In genomic region chr17:21214777-21215541, GRCh38 we compare ENCODE assay signal across 8 cellular contexts. TPM values are rescaled to one million over a fixed set of nuclear protein-coding genes. Genes with fewer than 3 reads are reported as not detected.
DNase-seq lines count a peak whose midpoint lies in the region; ATAC-seq and TF ChIP-seq lines count a peak whose summit lies in the region.

No MANE protein-coding gene starts in this region.

- H3K9ac ChIP-seq in rectal smooth muscle tissue (ENCODE audit: low read length): peak overlapping the region; percentile 54

- peak overlapping the region; percentile 65 to 100 (median 89) for H3K4me3 ChIP-seq in heart left ventricle
- peak overlapping the region; percentile 79 for H3K4me3 ChIP-seq in rectal smooth muscle tissue (ENCODE audit: low read length)

- peaks cover 81% of the 10 kb centered on the region for H3K36me3 Mint-ChIP-seq in activated T-cell treated with anti-CD3 and anti-CD28 coated beads, Interleukin-2, amount 50 U/mL, for 24 hours (ENCODE audit: low read depth)
- H3K36me3 Mint-ChIP-seq in activated CD8-positive, alpha-beta T cell treated with anti-CD3 and anti-CD28 coated beads for 36 hours (ENCODE audit: low read depth): peaks cover 19% of the 10 kb centered on the region

- H3K4me3 Mint-ChIP-seq in activated T-cell treated with anti-CD3 and anti-CD28 coated beads, Interleukin-2, amount 50 U/mL, for 24 hours: peak overlapping the region; percentile 96
- peak overlapping the region; percentile 95 for H3K4me3 Mint-ChIP-seq in activated CD8-positive, alpha-beta T cell treated with anti-CD3 and anti-CD28 coated beads for 36 hours

- ATAC-seq in HG03097 (IDR thresholded peaks at IDR 0.05; ENCODE audit: low FRiP score, unreplicated experiment): peak; percentile 0
- peak; percentile 0 for ATAC-seq in activated CD8-positive, alpha-beta T cell treated with anti-CD3 and anti-CD28 coated beads for 36 hours
- ATAC-seq in heart left ventricle: peak; percentile 1 to 9 (median 4)
- ATAC-seq in GM18519 (IDR thresholded peaks at IDR 0.05; ENCODE audit: low FRiP score, unreplicated experiment): no peak

- H3K4me1 ChIP-seq in heart left ventricle: peaks cover 6 to 51% (median 41%) of the 10 kb centered on the region in 12 donors
- peaks cover 27% of the 10 kb centered on the region for H3K4me1 ChIP-seq in rectal smooth muscle tissue (ENCODE audit: control insufficient read depth, insufficient read depth, low read length)

- H3K27me3 ChIP-seq in heart left ventricle: no peaks in the 10 kb centered on the region
- H3K27me3 ChIP-seq in rectal smooth muscle tissue (ENCODE audit: control insufficient read depth, insufficient read depth, low read length): no peaks in the 10 kb centered on the region

- H3K27me3 Mint-ChIP-seq in activated T-cell treated with anti-CD3 and anti-CD28 coated beads, Interleukin-2, amount 50 U/mL, for 24 hours: no peaks in the 10 kb centered on the region
- no peaks in the 10 kb centered on the region for H3K27me3 Mint-ChIP-seq in activated CD8-positive, alpha-beta T cell treated with anti-CD3 and anti-CD28 coated beads for 36 hours

- H3K36me3 ChIP-seq in heart left ventricle: peaks cover 0 to 12% (median 10%) of the 10 kb centered on the region in 9 donors
- peaks cover 4% of the 10 kb centered on the region for H3K36me3 ChIP-seq in rectal smooth muscle tissue (ENCODE audit: control insufficient read depth, insufficient read depth, low read length)

- CTCF ChIA-PET in activated CD8-positive, alpha-beta T cell treated with anti-CD3 and anti-CD28 coated beads for 36 hours (lab: Charles Lee): interaction anchor here (1.1 to 5.1 kb wide), 6 partner anchors 21 to 172 kb away, joined by 3 to 25 read pairs (median 4); no protein-coding TSS in a partner anchor

- no peak for TF ChIP-seq POLR2A in heart left ventricle (IDR thresholded peaks at IDR 0.05)

- POLR2A ChIA-PET in activated CD8-positive, alpha-beta T cell treated with anti-CD3 and anti-CD28 coated beads for 36 hours (lab: Charles Lee): interaction anchor here (0.6 to 2.6 kb wide), 6 partner anchors 38 to 89 kb away, joined by 3 to 14 read pairs (median 3); partner anchors contain the start of genes DHRS7B and NATD1

- H3K27ac Mint-ChIP-seq in activated T-cell treated with anti-CD3 and anti-CD28 coated beads, Interleukin-2, amount 50 U/mL, for 24 hours: peak overlapping the region; percentile 92
- H3K27ac Mint-ChIP-seq in activated CD8-positive, alpha-beta T cell treated with anti-CD3 and anti-CD28 coated beads for 36 hours: peak overlapping the region; percentile 82

- peak overlapping the region; percentile 88 to 99 (median 97) for H3K27ac ChIP-seq in heart left ventricle
- H3K27ac ChIP-seq in rectal smooth muscle tissue (ENCODE audit: low read depth, low read length): peak overlapping the region; percentile 96

- H3K4me1 Mint-ChIP-seq in activated T-cell treated with anti-CD3 and anti-CD28 coated beads, Interleukin-2, amount 50 U/mL, for 24 hours (ENCODE audit: low read depth): peaks cover 71% of the 10 kb centered on the region
- H3K4me1 Mint-ChIP-seq in activated CD8-positive, alpha-beta T cell treated with anti-CD3 and anti-CD28 coated beads for 36 hours (ENCODE audit: low read depth): peaks cover 68% of the 10 kb centered on the region

- no peaks in the 10 kb centered on the region for H3K9me3 ChIP-seq in heart left ventricle

- H3K9me3 Mint-ChIP-seq in activated T-cell treated with anti-CD3 and anti-CD28 coated beads, Interleukin-2, amount 50 U/mL, for 24 hours: no peaks in the 10 kb centered on the region
- no peaks in the 10 kb centered on the region for H3K9me3 Mint-ChIP-seq in activated CD8-positive, alpha-beta T cell treated with anti-CD3 and anti-CD28 coated beads for 36 hours

- intact Hi-C loops in activated CD8-positive, alpha-beta T cell treated with anti-CD3 and anti-CD28 coated beads for 36 hours (cut with micrococcal nuclease): loop anchor here (1.0 kb wide), 1 partner anchor 70 kb away; no protein-coding TSS in a partner anchor
- intact Hi-C loops in heart left ventricle (cut with DNase I): loop anchor here in 8 of 10 donors (2.0 to 10.0 kb wide), 12 partner anchors 37 to 173 kb away; partner anchors contain the start of genes DHRS7B (in 8 of the 8), NATD1 (in 4 of the 8), USP22 (in 2 of the 8) and MAP2K3 (in 1 of the 8)

- WGBS in heart left ventricle, 4 donors: 13 to 25% (median 15%) methylated on average over 18 to 23 of the region's 23 CpGs

- TF ChIP-seq CTCF in activated CD8-positive, alpha-beta T cell treated with anti-CD3 and anti-CD28 coated beads for 36 hours (IDR thresholded peaks at IDR 0.05): no peak
- no peak for TF ChIP-seq CTCF in heart left ventricle (IDR thresholded peaks at IDR 0.05)

- DNase-seq in activated T-cell treated with anti-CD3 and anti-CD28 coated beads, Interleukin-2, amount 50 U/mL, for 24 hours: no peak
- no peak for DNase-seq in activated T-cell treated with anti-CD3 and anti-CD28 coated beads for 4 hours
- peak; percentile 25 for DNase-seq in activated CD8-positive, alpha-beta T cell treated with anti-CD3 and anti-CD28 coated beads for 36 hours
- DNase-seq in heart left ventricle: no peak
- no peak for DNase-seq in NCI-H1048 (lab: John Stamatoyannopoulos, UW)

RNA-seq across cellular contexts. Expression of gene TMEM11, which starts 1.0 kb away (rescaled TPM):
- 10 to 100 TPM; 26.2 to 28.9 TPM for total RNA-seq in activated CD8-positive, alpha-beta T cell treated with anti-CD3 and anti-CD28 coated beads for 36 hours
- 10 to 100 TPM; 23.2 to 46.6 (median 32.0) TPM for total RNA-seq in heart left ventricle
- 10 to 100 TPM; 59.2 to 59.7 TPM for polyA plus RNA-seq in heart left ventricle

RNA-seq across cellular contexts. Expression of gene NATD1, which starts 38.3 kb away (rescaled TPM):
- total RNA-seq in activated CD8-positive, alpha-beta T cell treated with anti-CD3 and anti-CD28 coated beads for 36 hours: 1 to 10 TPM; 1.1 to 1.3 TPM
- 10 to 100 TPM; 12.8 to 38.4 (median 19.8) TPM for total RNA-seq in heart left ventricle
- 1 to 10 TPM; 8.0 to 8.4 TPM for polyA plus RNA-seq in heart left ventricle

Comparison
In these comparisons a context has a peak if more than half of its experiments do, and no peak if none do; other contexts are left out.
1. RNA of gene NATD1, which starts 38.3 kb away (total RNA-seq): 12.8 to 38.4 TPM in heart left ventricle; 1.1 to 1.3 TPM in activated CD8-positive, alpha-beta T cell treated with anti-CD3 and anti-CD28 coated beads for 36 hours; every median in the first group is over 4 times any median in the second.